Comparison of ENCODE assay signal across 1 cellular context in the genomic region with DNA sequence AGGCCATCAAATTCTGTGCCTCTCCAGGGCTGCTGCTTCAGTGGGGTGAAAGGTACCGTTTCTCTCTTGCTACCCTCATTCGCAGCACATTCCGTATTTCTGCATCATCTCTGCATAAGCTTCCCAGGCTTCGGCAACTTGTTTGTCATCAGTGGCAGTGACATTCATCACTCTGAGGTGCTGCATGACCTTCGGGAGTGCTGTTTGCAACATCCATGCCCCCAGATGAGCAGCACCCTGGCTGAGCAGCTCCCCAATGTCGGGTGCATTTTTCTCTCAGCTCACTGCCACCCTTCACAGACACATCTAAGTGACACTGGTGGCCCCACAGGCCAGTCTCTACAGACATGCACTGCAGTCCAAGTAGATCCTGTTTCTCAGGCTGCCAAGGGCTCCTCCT.
TF ChIP-seq lines count a peak whose summit lies in the region.

No MANE protein-coding gene starts in this region.

TF ChIP-seq in GM23338, 12 proteins besides CTCF, POLR2A, EP300 and RAD21 (continued from another document):
- TF ChIP-seq, protein P1, sequence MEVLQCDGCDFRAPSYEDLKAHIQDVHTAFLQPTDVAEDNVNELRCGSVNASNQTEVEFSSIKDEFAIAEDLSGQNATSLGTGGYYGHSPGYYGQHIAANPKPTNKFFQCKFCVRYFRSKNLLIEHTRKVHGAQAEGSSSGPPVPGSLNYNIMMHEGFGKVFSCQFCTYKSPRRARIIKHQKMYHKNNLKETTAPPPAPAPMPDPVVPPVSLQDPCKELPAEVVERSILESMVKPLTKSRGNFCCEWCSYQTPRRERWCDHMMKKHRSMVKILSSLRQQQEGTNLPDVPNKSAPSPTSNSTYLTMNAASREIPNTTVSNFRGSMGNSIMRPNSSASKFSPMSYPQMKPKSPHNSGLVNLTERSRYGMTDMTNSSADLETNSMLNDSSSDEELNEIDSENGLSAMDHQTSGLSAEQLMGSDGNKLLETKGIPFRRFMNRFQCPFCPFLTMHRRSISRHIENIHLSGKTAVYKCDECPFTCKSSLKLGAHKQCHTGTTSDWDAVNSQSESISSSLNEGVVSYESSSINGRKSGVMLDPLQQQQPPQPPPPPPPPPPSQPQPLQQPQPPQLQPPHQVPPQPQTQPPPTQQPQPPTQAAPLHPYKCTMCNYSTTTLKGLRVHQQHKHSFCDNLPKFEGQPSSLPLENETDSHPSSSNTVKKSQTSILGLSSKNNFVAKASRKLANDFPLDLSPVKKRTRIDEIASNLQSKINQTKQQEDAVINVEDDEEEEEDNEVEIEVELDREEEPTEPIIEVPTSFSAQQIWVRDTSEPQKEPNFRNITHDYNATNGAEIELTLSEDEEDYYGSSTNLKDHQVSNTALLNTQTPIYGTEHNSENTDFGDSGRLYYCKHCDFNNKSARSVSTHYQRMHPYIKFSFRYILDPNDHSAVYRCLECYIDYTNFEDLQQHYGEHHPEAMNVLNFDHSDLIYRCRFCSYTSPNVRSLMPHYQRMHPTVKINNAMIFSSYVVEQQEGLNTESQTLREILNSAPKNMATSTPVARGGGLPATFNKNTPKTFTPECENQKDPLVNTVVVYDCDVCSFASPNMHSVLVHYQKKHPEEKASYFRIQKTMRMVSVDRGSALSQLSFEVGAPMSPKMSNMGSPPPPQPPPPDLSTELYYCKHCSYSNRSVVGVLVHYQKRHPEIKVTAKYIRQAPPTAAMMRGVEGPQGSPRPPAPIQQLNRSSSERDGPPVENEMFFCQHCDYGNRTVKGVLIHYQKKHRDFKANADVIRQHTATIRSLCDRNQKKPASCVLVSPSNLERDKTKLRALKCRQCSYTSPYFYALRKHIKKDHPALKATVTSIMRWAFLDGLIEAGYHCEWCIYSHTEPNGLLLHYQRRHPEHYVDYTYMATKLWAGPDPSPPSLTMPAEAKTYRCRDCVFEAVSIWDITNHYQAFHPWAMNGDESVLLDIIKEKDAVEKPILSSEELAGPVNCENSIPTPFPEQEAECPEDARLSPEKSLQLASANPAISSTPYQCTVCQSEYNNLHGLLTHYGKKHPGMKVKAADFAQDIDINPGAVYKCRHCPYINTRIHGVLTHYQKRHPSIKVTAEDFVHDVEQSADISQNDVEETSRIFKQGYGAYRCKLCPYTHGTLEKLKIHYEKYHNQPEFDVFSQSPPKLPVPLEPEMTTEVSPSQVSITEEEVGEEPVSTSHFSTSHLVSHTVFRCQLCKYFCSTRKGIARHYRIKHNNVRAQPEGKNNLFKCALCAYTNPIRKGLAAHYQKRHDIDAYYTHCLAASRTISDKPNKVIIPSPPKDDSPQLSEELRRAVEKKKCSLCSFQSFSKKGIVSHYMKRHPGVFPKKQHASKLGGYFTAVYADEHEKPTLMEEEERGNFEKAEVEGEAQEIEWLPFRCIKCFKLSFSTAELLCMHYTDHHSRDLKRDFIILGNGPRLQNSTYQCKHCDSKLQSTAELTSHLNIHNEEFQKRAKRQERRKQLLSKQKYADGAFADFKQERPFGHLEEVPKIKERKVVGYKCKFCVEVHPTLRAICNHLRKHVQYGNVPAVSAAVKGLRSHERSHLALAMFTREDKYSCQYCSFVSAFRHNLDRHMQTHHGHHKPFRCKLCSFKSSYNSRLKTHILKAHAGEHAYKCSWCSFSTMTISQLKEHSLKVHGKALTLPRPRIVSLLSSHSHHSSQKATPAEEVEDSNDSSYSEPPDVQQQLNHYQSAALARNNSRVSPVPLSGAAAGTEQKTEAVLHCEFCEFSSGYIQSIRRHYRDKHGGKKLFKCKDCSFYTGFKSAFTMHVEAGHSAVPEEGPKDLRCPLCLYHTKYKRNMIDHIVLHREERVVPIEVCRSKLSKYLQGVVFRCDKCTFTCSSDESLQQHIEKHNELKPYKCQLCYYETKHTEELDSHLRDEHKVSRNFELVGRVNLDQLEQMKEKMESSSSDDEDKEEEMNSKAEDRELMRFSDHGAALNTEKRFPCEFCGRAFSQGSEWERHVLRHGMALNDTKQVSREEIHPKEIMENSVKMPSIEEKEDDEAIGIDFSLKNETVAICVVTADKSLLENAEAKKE (CRISPR knock-in tag; IDR thresholded peaks at IDR 0.05) = no peak
- TF ChIP-seq, protein P2, sequence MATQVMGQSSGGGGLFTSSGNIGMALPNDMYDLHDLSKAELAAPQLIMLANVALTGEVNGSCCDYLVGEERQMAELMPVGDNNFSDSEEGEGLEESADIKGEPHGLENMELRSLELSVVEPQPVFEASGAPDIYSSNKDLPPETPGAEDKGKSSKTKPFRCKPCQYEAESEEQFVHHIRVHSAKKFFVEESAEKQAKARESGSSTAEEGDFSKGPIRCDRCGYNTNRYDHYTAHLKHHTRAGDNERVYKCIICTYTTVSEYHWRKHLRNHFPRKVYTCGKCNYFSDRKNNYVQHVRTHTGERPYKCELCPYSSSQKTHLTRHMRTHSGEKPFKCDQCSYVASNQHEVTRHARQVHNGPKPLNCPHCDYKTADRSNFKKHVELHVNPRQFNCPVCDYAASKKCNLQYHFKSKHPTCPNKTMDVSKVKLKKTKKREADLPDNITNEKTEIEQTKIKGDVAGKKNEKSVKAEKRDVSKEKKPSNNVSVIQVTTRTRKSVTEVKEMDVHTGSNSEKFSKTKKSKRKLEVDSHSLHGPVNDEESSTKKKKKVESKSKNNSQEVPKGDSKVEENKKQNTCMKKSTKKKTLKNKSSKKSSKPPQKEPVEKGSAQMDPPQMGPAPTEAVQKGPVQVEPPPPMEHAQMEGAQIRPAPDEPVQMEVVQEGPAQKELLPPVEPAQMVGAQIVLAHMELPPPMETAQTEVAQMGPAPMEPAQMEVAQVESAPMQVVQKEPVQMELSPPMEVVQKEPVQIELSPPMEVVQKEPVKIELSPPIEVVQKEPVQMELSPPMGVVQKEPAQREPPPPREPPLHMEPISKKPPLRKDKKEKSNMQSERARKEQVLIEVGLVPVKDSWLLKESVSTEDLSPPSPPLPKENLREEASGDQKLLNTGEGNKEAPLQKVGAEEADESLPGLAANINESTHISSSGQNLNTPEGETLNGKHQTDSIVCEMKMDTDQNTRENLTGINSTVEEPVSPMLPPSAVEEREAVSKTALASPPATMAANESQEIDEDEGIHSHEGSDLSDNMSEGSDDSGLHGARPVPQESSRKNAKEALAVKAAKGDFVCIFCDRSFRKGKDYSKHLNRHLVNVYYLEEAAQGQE (IDR thresholded peaks at IDR 0.05; ENCODE audit: unreplicated experiment) = no peak
- TF ChIP-seq EZH2 (IDR thresholded peaks at IDR 0.05; ENCODE audit: low read depth, unreplicated experiment) = no peak
- TF ChIP-seq CREB1 (CRISPR knock-in tag; IDR thresholded peaks at IDR 0.05; ENCODE audit: low read depth) = no peak
- no peak for TF ChIP-seq ZNF331 (CRISPR knock-in tag; IDR thresholded peaks at IDR 0.05; ENCODE audit: low read depth)
- TF ChIP-seq EZH2phosphoT487 (IDR thresholded peaks at IDR 0.05; ENCODE audit: unreplicated experiment) = no peak
- TF ChIP-seq ZNF114 (CRISPR knock-in tag; IDR thresholded peaks at IDR 0.05) = no peak
- TF ChIP-seq STAT1 (IDR thresholded peaks at IDR 0.05; ENCODE audit: unreplicated experiment) = no peak
- no peak for TF ChIP-seq POLR2AphosphoS5 (IDR thresholded peaks at IDR 0.05; ENCODE audit: low read depth)
